In the genomic region with DNA sequence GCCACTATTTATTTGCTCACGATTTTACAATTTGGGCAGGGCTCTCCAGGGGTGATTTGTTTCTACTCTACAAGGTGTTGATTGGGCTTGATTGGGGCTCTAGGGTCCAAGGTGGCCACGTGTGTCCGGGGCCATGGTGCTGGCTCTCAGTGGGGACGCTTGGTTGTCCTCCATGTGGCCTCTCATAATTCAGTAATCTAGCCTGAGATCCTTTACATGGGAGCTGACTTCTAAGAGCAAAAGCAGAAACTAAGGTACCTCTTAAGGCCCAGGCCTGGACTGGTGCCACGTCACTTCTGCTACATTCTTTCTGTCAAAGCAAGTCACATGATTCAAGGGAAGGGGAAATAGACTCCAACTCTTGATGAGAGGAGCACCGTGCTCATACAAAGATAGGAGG, we compare ENCODE assay signal across 23 cellular contexts. TPM values are rescaled to one million over a fixed set of nuclear protein-coding genes. Genes with fewer than 3 reads are reported as not detected.
DNase-seq lines count a peak whose midpoint lies in the region; ATAC-seq, FAIRE-seq and TF ChIP-seq lines count a peak whose summit lies in the region.
"Had no signal": no experiment of that assay in that cellular context is flagged by ENCODE, and none has a peak within 500 bp of the region (broad histone marks: within the 10 kb centered on the region; RNA-seq: fewer than 3 reads in every experiment).

No MANE protein-coding gene starts in this region.

- H3K4me3 ChIP-seq in left ventricle myocardium inferior (no peak overlapping the region), left lung (no peak overlapping the region), thyroid gland (replicated peaks in 1 of 3) (no peak overlapping the region)
- H3K4me3 ChIP-seq: SJCRH30, tibial artery had no signal

- DNase-seq in left ventricle myocardium superior (peak; percentile 69), left ventricle myocardium inferior (no peak), SKM-1 (lab: John Stamatoyannopoulos, UW; ENCODE audit: unreplicated experiment) (peak; percentile 54), left lung (peak in 1 of 2 donors; percentile 74), thyroid gland (peak; percentile 92 to 94), GM19239 (ENCODE audit: insufficient read length, low spot score) (no peak)
- DNase-seq: activated CD4-positive, alpha-beta T cell treated with anti-CD3 and anti-CD28 coated beads, Interleukin-2, amount 10 ng/mL, durations not matched to agents 24 days and 14 days; activated CD8-positive, alpha-beta memory T cell treated with anti-CD3 and anti-CD28 coated beads, Interleukin-2, amount 50 U/mL, for 4 hours; activated gamma-delta T cell; CD4-positive, CD25-positive, alpha-beta regulatory T cell; DMS153; endodermal cell; NCI-H146; NCI-H345; SJCRH30; stimulated activated CD4-positive, alpha-beta T cell treated with anti-CD3 and anti-CD28 coated beads, Interleukin-12 subunit alpha, Interleukin-12 subunit beta, amount 100 ng/mL, for 4 hours; T1000; tibial artery had no signal

- no peak for TF ChIP-seq POLR2A in thyroid gland (IDR thresholded peaks at IDR 0.05)

- H3K27me3 ChIP-seq in left ventricle myocardium inferior (ENCODE audit: low read depth) = peaks cover 20% of the 10 kb centered on the region
- no peaks in the 10 kb centered on the region for H3K27me3 ChIP-seq in left lung
- no peaks in the 10 kb centered on the region for H3K27me3 ChIP-seq in thyroid gland
- H3K27me3 ChIP-seq: SJCRH30, tibial artery had no signal

- FAIRE-seq in GM19239 (lab: Jason Lieb, UNC) = no peak
- FAIRE-seq: HTR-8/SVneo had no signal

- H3K27ac ChIP-seq in left ventricle myocardium inferior (replicated peaks) (no peak overlapping the region), left lung (peak overlapping the region in 1 of 2 donors; percentile 61), thyroid gland (peak overlapping the region; percentile 67 to 91 (median 80))
- H3K27ac ChIP-seq: SJCRH30, tibial artery had no signal

- peaks cover 3% of the 10 kb centered on the region for H3K4me1 ChIP-seq in left ventricle myocardium inferior
- peaks cover 0 to 18% of the 10 kb centered on the region in 2 donors for H3K4me1 ChIP-seq in left lung
- H3K4me1 ChIP-seq in thyroid gland = peaks cover 10 to 14% of the 10 kb centered on the region in 2 donors
- H3K4me1 ChIP-seq: tibial artery had no signal

- H3K36me3 ChIP-seq in left ventricle myocardium inferior = no peaks in the 10 kb centered on the region
- H3K36me3 ChIP-seq in left lung = no peaks in the 10 kb centered on the region
- H3K36me3 ChIP-seq in thyroid gland = no peaks in the 10 kb centered on the region
- H3K36me3 ChIP-seq: SJCRH30, tibial artery had no signal

- ATAC-seq in left ventricle myocardium superior (peak; percentile 18), left lung (peak; percentile 87), HG03045 (IDR thresholded peaks at IDR 0.05; ENCODE audit: unreplicated experiment) (no peak), GM21619 (IDR thresholded peaks at IDR 0.05; ENCODE audit: unreplicated experiment) (no peak)
- ATAC-seq: stimulated activated effector memory CD8-positive, alpha-beta T cell treated with anti-CD3 and anti-CD28 coated beads, Interleukin-12 subunit alpha, Interleukin-12 subunit beta, amount 100 ng/mL, for 72 hours had no signal

- no peaks in the 10 kb centered on the region for H3K9me3 ChIP-seq in left ventricle myocardium inferior (replicated peaks)
- no peaks in the 10 kb centered on the region for H3K9me3 ChIP-seq in left lung
- H3K9me3 ChIP-seq in thyroid gland = no peaks in the 10 kb centered on the region
- H3K9me3 ChIP-seq: SJCRH30, tibial artery had no signal

- 19 to 37% methylated on average over 6 of the region's 6 CpGs for WGBS in thyroid gland, 2 donors

- TF ChIP-seq CTCF in left ventricle myocardium inferior (IDR thresholded peaks at IDR 0.05; ENCODE audit: borderline replicate concordance) = no peak
- TF ChIP-seq CTCF in left lung (IDR thresholded peaks at IDR 0.05) = no peak
- no peak for TF ChIP-seq CTCF in thyroid gland (IDR thresholded peaks at IDR 0.05)

- intact Hi-C loops in left ventricle myocardium superior (cut with micrococcal nuclease) = no loop called here
- intact Hi-C loops in left ventricle myocardium inferior (cut with micrococcal nuclease) = no loop called here
- intact Hi-C loops in left lung (cut with DNase I) = no loop called here
- intact Hi-C loops in thyroid gland (cut with DNase I) = no loop called here

RNA-seq across cellular contexts. Expression of a gene that starts 8.1 kb away (rescaled TPM):
- 0.74 TPM for total RNA-seq in left ventricle myocardium superior
- total RNA-seq in left ventricle myocardium inferior = 0.80 TPM
- 1 to 10 TPM; 4.2 to 7.3 TPM for total RNA-seq in left lung
- 1 to 10 TPM; 1.0 to 4.0 (median 2.2) TPM for total RNA-seq in thyroid gland

RNA-seq across cellular contexts. Expression of a gene that starts 15.8 kb away (rescaled TPM):
- total RNA-seq in left ventricle myocardium superior = 0.35 TPM
- total RNA-seq in left ventricle myocardium inferior = 0.22 TPM
- 10 to 100 TPM in 1 of 2 donors, not detected in 1; 21.4 TPM for total RNA-seq in left lung
- total RNA-seq in thyroid gland = not detected
- total RNA-seq: A172; activated CD4-positive, alpha-beta T cell treated with anti-CD3 and anti-CD28 coated beads, Interleukin-2, amount 10 ng/mL, durations not matched to agents 24 days and 14 days; CD4-positive, CD25-positive, alpha-beta regulatory T cell; endodermal cell had no signal

RNA-seq across cellular contexts. Expression of a gene that starts 41.7 kb away (rescaled TPM):
- total RNA-seq in left ventricle myocardium superior (9.8 TPM), left ventricle myocardium inferior (4.2 TPM), left lung (1 to 10 TPM; 5.9 to 8.8 TPM), thyroid gland (10 to 100 TPM; 23.5 to 54.9 (median 47.6) TPM)

Comparison
In these comparisons a context has a peak if more than half of its experiments do, and no peak if none do; other contexts are left out.
1. DNase-seq: peak in left ventricle myocardium superior (single experiment), SKM-1 (single experiment) and thyroid gland (2 of 2); none in left ventricle myocardium inferior (single experiment) and GM19239 (single experiment).
2. ATAC-seq: peak in left ventricle myocardium superior (single experiment) and left lung (single experiment); none in HG03045 (single experiment) and GM21619 (single experiment).